ENCODE assay signal across 15 cellular contexts in genomic region chr16:23119570-23119969, GRCh38. TPM values are rescaled to one million over a fixed set of nuclear protein-coding genes. Genes with fewer than 3 reads are reported as not detected.
DNase-seq lines count a peak whose midpoint lies in the region; ATAC-seq and TF ChIP-seq lines count a peak whose summit lies in the region.
"Had no signal": no experiment of that assay in that cellular context is flagged by ENCODE, and none has a peak within 500 bp of the region (broad histone marks: within the 10 kb centered on the region; RNA-seq: fewer than 3 reads in every experiment).

No MANE protein-coding gene starts in this region.

- H3K4me3 Mint-ChIP-seq in nephron progenitor cell: no peak overlapping the region
- H3K4me3 Mint-ChIP-seq: activated naive CD8-positive, alpha-beta T cell treated with anti-CD3 and anti-CD28 coated beads, Interleukin-2, amount 10 ng/mL, durations not matched to agents 7 days and 5 days had no signal

- CTCF ChIA-PET in HEK293T (lab: Yijun Ruan, JAX): interaction anchor here (0.6 kb wide), 1 partner anchor 611 kb away, joined by 3 read pairs; no protein-coding TSS in a partner anchor

- TF ChIP-seq CTCF in nephron progenitor cell (IDR thresholded peaks at IDR 0.05) (no peak), body of pancreas (IDR thresholded peaks at IDR 0.05) (no peak)

- H3K9me3 Mint-ChIP-seq in nephron progenitor cell: no peaks in the 10 kb centered on the region
- H3K9me3 Mint-ChIP-seq: activated naive CD8-positive, alpha-beta T cell treated with anti-CD3 and anti-CD28 coated beads, Interleukin-2, amount 10 ng/mL, durations not matched to agents 7 days and 5 days had no signal

- no peaks in the 10 kb centered on the region for H3K36me3 ChIP-seq in body of pancreas (replicated peaks in 1 of 2; ENCODE audit: insufficient read depth in 1 of 2, low read depth in 2 of 2)

- intact Hi-C loops in body of pancreas (cut with DNase I): no loop called here

- no peak overlapping the region for H3K4me3 ChIP-seq in body of pancreas
- H3K4me3 ChIP-seq: GM12878 had no signal

- POLR2A ChIA-PET in HEK293T (lab: Yijun Ruan, JAX): no interaction called here

- no peak for ATAC-seq in body of pancreas
- ATAC-seq: GM12878 had no signal

- H3K27ac ChIP-seq in epithelial cell of prostate: peak overlapping the region; percentile 51
- H3K27ac ChIP-seq in body of pancreas: no peak overlapping the region
- H3K27ac ChIP-seq: parathyroid adenoma had no signal

- peaks cover under 1% of the 10 kb centered on the region for H3K4me1 ChIP-seq in body of pancreas

- H3K27me3 ChIP-seq in body of pancreas: no peaks in the 10 kb centered on the region

- no peaks in the 10 kb centered on the region for H3K9me3 ChIP-seq in body of pancreas

- H3K27me3 Mint-ChIP-seq in nephron progenitor cell (ENCODE audit: low read depth, poor library complexity): no peaks in the 10 kb centered on the region
- H3K27me3 Mint-ChIP-seq: activated naive CD8-positive, alpha-beta T cell treated with anti-CD3 and anti-CD28 coated beads, Interleukin-2, amount 10 ng/mL, durations not matched to agents 7 days and 5 days had no signal

- H3K36me3 Mint-ChIP-seq in nephron progenitor cell (ENCODE audit: low read depth): no peaks in the 10 kb centered on the region
- H3K36me3 Mint-ChIP-seq: activated naive CD8-positive, alpha-beta T cell treated with anti-CD3 and anti-CD28 coated beads, Interleukin-2, amount 10 ng/mL, durations not matched to agents 7 days and 5 days had no signal

- peak; percentile 53 for DNase-seq in AG20443 (ENCODE audit: low spot score)
- peak; percentile 0 for DNase-seq in NCI-H524 treated with DMSO at 0.1 percent for 48 hours (lab: John Stamatoyannopoulos, UW)
- no peak for DNase-seq in epithelial cell of prostate (ENCODE audit: low read depth, low spot score)
- DNase-seq in nephron progenitor cell: no peak
- no peak for DNase-seq in HEK293T (ENCODE audit: extremely low spot score)
- no peak for DNase-seq in body of pancreas
- DNase-seq in iPS-NIHi11 (ENCODE audit: low spot score): no peak
- DNase-seq in NCI-H1105 treated with DMSO at 0.1 percent for 48 hours (lab: John Stamatoyannopoulos, UW): no peak
- DNase-seq: activated CD4-positive, CD25-positive, alpha-beta regulatory T cell; activated naive CD8-positive, alpha-beta T cell treated with anti-CD3 and anti-CD28 coated beads, Interleukin-2, amount 10 ng/mL, durations not matched to agents 7 days and 5 days; AML-193; NCI-H2029 treated with DMSO at 0.1 percent for 48 hours; stimulated activated CD4-positive, alpha-beta T cell treated with anti-CD3 and anti-CD28 coated beads, Interleukin-1b, Interleukin-23, amount 100 ng/mL, for 48 hours had no signal

- peak overlapping the region; percentile 20 for H3K27ac Mint-ChIP-seq in nephron progenitor cell
- H3K27ac Mint-ChIP-seq: activated naive CD8-positive, alpha-beta T cell treated with anti-CD3 and anti-CD28 coated beads, Interleukin-2, amount 10 ng/mL, durations not matched to agents 7 days and 5 days had no signal

- H3K4me1 Mint-ChIP-seq in nephron progenitor cell: peaks cover 23% of the 10 kb centered on the region
- H3K4me1 Mint-ChIP-seq: activated naive CD8-positive, alpha-beta T cell treated with anti-CD3 and anti-CD28 coated beads, Interleukin-2, amount 10 ng/mL, durations not matched to agents 7 days and 5 days had no signal

- 66 to 75% methylated on average over 2 of the region's 2 CpGs for WGBS in body of pancreas, 2 donors

- TF ChIP-seq POLR2A in body of pancreas (IDR thresholded peaks at IDR 0.05): no peak

TF ChIP-seq in HEK293T, 16 proteins besides CTCF, POLR2A, EP300 and RAD21:
- TF ChIP-seq ELF4 (IDR thresholded peaks at IDR 0.05) (no peak), FOXM1 (IDR thresholded peaks at IDR 0.05; ENCODE audit: borderline replicate concordance) (no peak), SUZ12 (IDR thresholded peaks at IDR 0.05) (no peak)

RNA-seq across cellular contexts. Expression of gene USP31, which starts 29.7 kb away (rescaled TPM):
- 1 to 10 TPM; 5.2 to 8.6 TPM for total RNA-seq in body of pancreas

Comparison
In these comparisons a context has a peak if more than half of its experiments do, and no peak if none do; other contexts are left out.
1. DNase-seq: peak in AG20443 (single experiment) and NCI-H524 treated with DMSO at 0.1 percent for 48 hours (single experiment); none in epithelial cell of prostate (single experiment), nephron progenitor cell (single experiment), HEK293T (single experiment), body of pancreas (0 of 4), iPS-NIHi11 (single experiment) and NCI-H1105 treated with DMSO at 0.1 percent for 48 hours (single experiment).